ENCODE assay signal across 25 cellular contexts in the genomic region with DNA sequence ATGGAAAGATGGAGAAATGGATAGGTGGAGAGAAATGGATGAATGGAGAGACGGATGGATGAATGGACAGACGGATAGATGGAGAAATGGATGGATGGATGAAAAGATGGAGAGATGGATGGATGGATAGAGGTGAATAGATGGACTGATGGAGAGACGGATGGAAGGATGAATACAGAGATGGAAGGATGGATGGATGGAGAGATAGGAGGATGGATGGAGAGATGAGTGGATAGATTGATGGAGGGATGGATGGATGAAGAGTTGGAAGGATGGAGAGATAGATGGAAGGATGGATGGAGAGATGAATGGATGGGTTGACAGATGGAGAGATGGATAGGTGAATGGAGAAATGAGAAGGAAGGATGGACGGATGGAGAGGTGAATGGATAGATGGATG.
"Had no signal": no experiment of that assay in that cellular context is flagged by ENCODE, and none has a peak within 500 bp of the region (broad histone marks: within the 10 kb centered on the region; RNA-seq: fewer than 3 reads in every experiment).

No MANE protein-coding gene starts in this region.

- H3K9me3 Mint-ChIP-seq: effector memory CD8-positive, alpha-beta T cell; natural killer cell treated with Interleukin-12 subunit alpha and Interleukin-12 subunit beta and Interleukin-15 and Interleukin-18, amount 100 ng/mL, for 72 hours; stimulated activated memory B cell treated with anti-CD40 and anti-IgM and Interleukin-4, amounts not matched to agents 10 μg/mL and 1 μg/mL and 100 μg/mL, for 72 hours; stimulated activated naive CD8-positive, alpha-beta T cell treated with anti-CD3 and anti-CD28 coated beads, Interleukin-15, Interleukin-2, amounts not matched to agents 100 ng/mL and 50 ng/mL, for 24 hours had no signal

- H3K27ac ChIP-seq: esophagus squamous epithelium, hepatocyte, neural progenitor cell, pancreas, thoracic aorta, transverse colon had no signal

- H3K27me3 ChIP-seq: esophagus squamous epithelium, gastroesophageal sphincter, hepatocyte, pancreas, transverse colon had no signal

- H3K36me3 ChIP-seq: esophagus squamous epithelium, gastroesophageal sphincter, neural progenitor cell, pancreas, thoracic aorta, transverse colon had no signal

- H3K36me3 Mint-ChIP-seq: natural killer cell treated with Interleukin-12 subunit alpha and Interleukin-12 subunit beta and Interleukin-15 and Interleukin-18, amount 100 ng/mL, for 72 hours; stimulated activated memory B cell treated with anti-CD40 and anti-IgM and Interleukin-4, amounts not matched to agents 10 μg/mL and 1 μg/mL and 100 μg/mL, for 72 hours had no signal

- FAIRE-seq: kidney, pancreas had no signal

- H3K4me1 Mint-ChIP-seq: stimulated activated memory B cell treated with anti-CD40 and anti-IgM and Interleukin-4, amounts not matched to agents 10 μg/mL and 1 μg/mL and 100 μg/mL, for 72 hours had no signal

- H3K4me1 ChIP-seq: pancreas had no signal

- H3K27ac Mint-ChIP-seq: effector memory CD8-positive, alpha-beta T cell; natural killer cell treated with Interleukin-12 subunit alpha and Interleukin-12 subunit beta and Interleukin-15 and Interleukin-18, amount 100 ng/mL, for 72 hours; progenitor cell of endocrine pancreas; stimulated activated memory B cell treated with anti-CD40 and anti-IgM and Interleukin-4, amounts not matched to agents 10 μg/mL and 1 μg/mL and 100 μg/mL, for 72 hours; stimulated activated naive CD8-positive, alpha-beta T cell treated with anti-CD3 and anti-CD28 coated beads, Interleukin-15, Interleukin-2, amounts not matched to agents 100 ng/mL and 50 ng/mL, for 24 hours had no signal

- H3K4me3 ChIP-seq: esophagus squamous epithelium, gastroesophageal sphincter, hepatocyte, lung, neural progenitor cell, pancreas, thoracic aorta, transverse colon had no signal

- H3K9ac ChIP-seq: neural progenitor cell had no signal

- H2AFZ ChIP-seq: hepatocyte, neural progenitor cell had no signal

- DNase-seq: effector memory CD8-positive, alpha-beta T cell; esophagus squamous epithelium; foreskin fibroblast; head of caudate nucleus; kidney; left colon; left ventricle myocardium superior; mesenchymal stem cell; midbrain; occipital lobe; pancreas; stimulated activated CD4-positive, alpha-beta T cell treated with anti-CD3 and anti-CD28 coated beads, Interleukin-15, amount 100 ng/mL, for 24 hours; stimulated activated CD4-positive, alpha-beta T cell treated with anti-CD3 and anti-CD28 coated beads, Interleukin-1b, Interleukin-23, amount 100 ng/mL, for 48 hours; stimulated activated CD4-positive, alpha-beta T cell treated with anti-CD3 and anti-CD28 coated beads, Interleukin-4, amount 100 ng/mL, for 24 hours; transverse colon had no signal

- H3K9me3 ChIP-seq: esophagus squamous epithelium, gastroesophageal sphincter, pancreas, thoracic aorta, transverse colon had no signal

- H3K27me3 Mint-ChIP-seq: effector memory CD8-positive, alpha-beta T cell; natural killer cell treated with Interleukin-12 subunit alpha and Interleukin-12 subunit beta and Interleukin-15 and Interleukin-18, amount 100 ng/mL, for 72 hours; stimulated activated naive CD8-positive, alpha-beta T cell treated with anti-CD3 and anti-CD28 coated beads, Interleukin-15, Interleukin-2, amounts not matched to agents 100 ng/mL and 50 ng/mL, for 24 hours had no signal

- ATAC-seq: effector memory CD8-positive, alpha-beta T cell; gastroesophageal sphincter; left colon; left ventricle myocardium superior; natural killer cell treated with Interleukin-12 subunit alpha and Interleukin-12 subunit beta and Interleukin-15 and Interleukin-18, amount 100 ng/mL, for 72 hours; pancreas; right cardiac atrium; stimulated activated memory B cell treated with anti-CD40 and anti-IgM and Interleukin-4, amounts not matched to agents 10 μg/mL and 1 μg/mL and 100 μg/mL, for 72 hours had no signal

- H3K4me3 Mint-ChIP-seq: effector memory CD8-positive, alpha-beta T cell; natural killer cell treated with Interleukin-12 subunit alpha and Interleukin-12 subunit beta and Interleukin-15 and Interleukin-18, amount 100 ng/mL, for 72 hours; neural progenitor cell; stimulated activated memory B cell treated with anti-CD40 and anti-IgM and Interleukin-4, amounts not matched to agents 10 μg/mL and 1 μg/mL and 100 μg/mL, for 72 hours; stimulated activated naive CD8-positive, alpha-beta T cell treated with anti-CD3 and anti-CD28 coated beads, Interleukin-15, Interleukin-2, amounts not matched to agents 100 ng/mL and 50 ng/mL, for 24 hours had no signal

- H3K79me2 ChIP-seq: hepatocyte had no signal

- H3K4me2 ChIP-seq: hepatocyte, neural progenitor cell had no signal
